In the genomic region with DNA sequence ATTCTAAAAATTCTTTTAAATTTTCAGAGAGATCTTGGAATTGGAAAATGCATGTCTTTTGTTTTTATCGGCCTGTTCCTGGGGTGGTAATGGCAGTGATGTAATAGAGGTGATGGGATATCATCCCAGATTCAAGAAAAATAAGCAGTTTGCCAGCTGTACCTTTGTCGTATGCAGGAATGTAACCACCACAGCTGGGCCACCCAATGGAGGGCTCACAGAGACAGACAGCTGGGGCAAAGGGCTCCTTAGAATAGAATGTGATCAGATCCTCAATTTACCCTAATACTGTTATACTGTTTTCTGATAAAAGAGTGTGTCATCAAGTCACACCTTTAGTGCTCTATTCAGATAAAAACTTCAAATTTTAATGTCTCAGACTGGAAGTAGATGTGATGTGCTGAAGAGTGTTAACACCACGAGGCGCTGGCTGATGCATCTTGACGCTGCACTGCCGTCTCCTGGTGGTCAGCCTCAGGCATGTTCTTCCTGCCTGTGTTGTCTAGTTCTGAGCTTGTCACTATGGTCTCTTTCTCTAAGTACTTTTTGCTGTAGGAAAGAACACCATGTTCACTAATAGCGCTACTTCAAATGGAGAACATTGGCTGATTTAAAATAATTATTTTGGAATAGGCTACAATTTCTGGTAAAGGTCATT, we compare ENCODE assay signal across 1 cellular context.
A peak's percentile ranks its signal among the peaks of the same experiment; 100 is the strongest.
TF ChIP-seq lines count a peak whose summit lies in the region.

No MANE protein-coding gene starts in this region.

TF ChIP-seq in HepG2, 621 proteins besides CTCF, POLR2A, EP300 and RAD21:
- TF ChIP-seq STAG1 (CRISPR knock-in tag; IDR thresholded peaks at IDR 0.05): peak; percentile 45
- no peak for TF ChIP-seq ZNF75D (CRISPR knock-in tag; IDR thresholded peaks at IDR 0.05; ENCODE audit: borderline replicate concordance)
